ENCODE assay signal across 8 cellular contexts in the genomic region with DNA sequence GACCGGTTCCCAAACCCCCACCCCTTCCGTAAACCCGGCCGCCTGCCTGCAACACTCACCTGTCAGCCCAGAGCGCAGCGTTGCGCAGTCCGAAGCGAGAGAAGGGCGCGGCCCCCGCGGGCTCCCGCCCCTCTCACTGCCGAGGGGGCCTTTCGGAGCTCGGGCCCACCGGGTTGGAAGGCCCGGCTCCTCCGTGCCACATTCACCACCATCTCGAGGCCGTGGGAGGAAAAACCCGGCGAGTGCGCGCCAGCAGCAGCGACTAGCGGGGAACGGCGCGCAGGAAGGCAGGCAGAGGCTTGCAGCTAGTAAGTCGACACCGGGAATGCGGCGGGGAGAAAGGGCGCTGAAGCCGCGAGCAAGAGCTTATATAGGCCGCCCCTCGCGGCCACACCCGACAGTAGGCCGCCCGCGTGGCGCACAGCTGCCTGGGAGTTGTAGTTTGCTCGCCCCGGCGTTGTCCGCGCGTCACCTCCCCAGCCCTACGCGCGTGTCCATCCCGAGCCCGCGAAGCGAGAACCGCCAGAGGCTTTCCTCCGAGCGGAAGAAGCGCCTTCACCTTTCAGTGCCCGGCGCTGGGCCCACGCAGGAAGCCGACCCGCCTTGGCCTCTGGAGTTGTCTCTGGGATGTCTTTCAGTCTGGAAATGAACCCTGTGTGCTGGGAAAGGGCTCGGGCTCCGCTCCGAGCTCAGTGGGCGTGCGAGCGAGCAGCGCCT.
DNase-seq lines count a peak whose midpoint lies in the region; ATAC-seq and TF ChIP-seq lines count a peak whose summit lies in the region.

No MANE protein-coding gene starts in this region.

- ATAC-seq in HG03175 (IDR thresholded peaks at IDR 0.05; ENCODE audit: unreplicated experiment): peak; percentile 87
- ATAC-seq in activated CD4-positive, CD25-positive, alpha-beta regulatory T cell treated with anti-CD3 and anti-CD28 coated beads, Interleukin-2, amount 50 U/mL, for 24 hours: peak; percentile 87 to 90

- peak overlapping the region; percentile 96 for H3K4me3 ChIP-seq in AG10803 (ENCODE audit: low read length)

- in situ Hi-C loops in GM18951 (cut with MboI; ENCODE audit: low sequenced_read_pairs, unreplicated experiment): no loop called here

- peak; percentile 100 for TF ChIP-seq POLR2A in GM18951 (IDR thresholded peaks at IDR 0.05; ENCODE audit: extremely low read depth, insufficient read depth, insufficient read length)

- TF ChIP-seq CTCF in AG10803 (conservative IDR thresholded peaks at IDR 0.05; ENCODE audit: low read length): no peak

- DNase-seq in AG10803 (ENCODE audit: low read depth) (peak; percentile 95), NCI-H226 (peak; percentile 93), cerebellar cortex (ENCODE audit: low spot score) (peak; percentile 96), kidney glomerular epithelial cell (lab: John Stamatoyannopoulos, UW) (peak; percentile 95)
- peak; percentile 88 to 90 for DNase-seq in stimulated activated CD4-positive, alpha-beta T cell treated with anti-CD3 and anti-CD28 coated beads, Interleukin-15, amount 100 ng/mL, for 48 hours (ENCODE audit: low read depth in 2 of 2)

Comparison
In these comparisons a context has a peak if more than half of its experiments do, and no peak if none do; other contexts are left out.
1. Peak in every context shown above with its lines: DNase-seq, ATAC-seq and H3K4me3 ChIP-seq.